10 cellular contexts compared by ENCODE assay signal in the genomic region with DNA sequence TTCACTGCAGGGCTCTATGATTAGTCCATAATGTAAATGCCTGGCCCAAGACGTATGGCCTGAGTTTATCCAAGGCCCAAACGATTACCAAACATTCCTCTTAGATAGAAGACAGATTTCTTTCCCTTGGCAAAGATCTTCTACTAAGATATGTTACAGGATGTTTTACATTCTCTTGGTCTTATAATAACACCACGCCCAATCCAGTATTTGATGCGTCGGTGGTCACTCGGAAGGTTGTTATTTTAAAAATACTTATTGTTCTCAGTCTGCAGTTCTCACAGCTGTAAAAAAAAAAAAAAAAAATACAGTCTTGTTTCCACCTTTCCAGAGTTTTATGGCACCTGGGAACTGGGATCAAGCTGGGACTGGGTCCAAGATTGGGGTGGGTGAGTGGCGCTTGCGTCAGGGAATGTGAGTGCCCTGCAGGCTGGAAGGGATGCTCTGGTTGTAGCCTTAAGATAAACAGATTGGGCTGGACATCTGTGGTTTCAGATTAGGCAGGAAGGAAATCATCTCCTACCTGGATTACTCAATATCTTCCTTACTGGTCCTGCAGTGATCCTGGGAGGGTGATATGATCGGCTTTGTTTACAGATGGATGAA.
DNase-seq lines count a peak whose midpoint lies in the region; ATAC-seq, FAIRE-seq and TF ChIP-seq lines count a peak whose summit lies in the region.
"Had no signal": no experiment of that assay in that cellular context is flagged by ENCODE, and none has a peak within 500 bp of the region (broad histone marks: within the 10 kb centered on the region; RNA-seq: fewer than 3 reads in every experiment).

No MANE protein-coding gene starts in this region.

- H3K4me3 ChIP-seq in WERI-Rb-1 (ENCODE audit: low read depth, low read length), result no peak overlapping the region
- no peak overlapping the region for H3K4me3 ChIP-seq in suprapubic skin

- H3K27ac ChIP-seq in WERI-Rb-1, result no peak overlapping the region
- peak overlapping the region; percentile 89 for H3K27ac ChIP-seq in foreskin keratinocyte
- peak overlapping the region; percentile 67 for H3K27ac ChIP-seq in suprapubic skin

- no peaks in the 10 kb centered on the region for H3K27me3 ChIP-seq in WERI-Rb-1 (ENCODE audit: insufficient read depth, low read depth, severe bottlenecking)
- H3K27me3 ChIP-seq in foreskin keratinocyte, result no peaks in the 10 kb centered on the region
- no peaks in the 10 kb centered on the region for H3K27me3 ChIP-seq in suprapubic skin

- ATAC-seq in foreskin keratinocyte, result peak; percentile 56
- no peak for ATAC-seq in HG03439 (IDR thresholded peaks at IDR 0.05; ENCODE audit: unreplicated experiment)
- no peak for ATAC-seq in GM21576 (IDR thresholded peaks at IDR 0.05; ENCODE audit: unreplicated experiment)

- peak; percentile 89 for DNase-seq in HCEC 1CT
- DNase-seq in WERI-Rb-1, result peak; percentile 52
- peak; percentile 98 to 99 for DNase-seq in foreskin keratinocyte
- no peak for DNase-seq in suprapubic skin (ENCODE audit: low spot score in 2 of 2)
- DNase-seq in activated CD8-positive, alpha-beta memory T cell treated with anti-CD3 and anti-CD28 coated beads for 24 hours, result no peak
- DNase-seq in GM12891 (ENCODE audit: insufficient read length, low spot score), result no peak
- DNase-seq: activated CD4-positive, CD25-positive, alpha-beta regulatory T cell treated with anti-CD3 and anti-CD28 coated beads, Interleukin-2, amount 50 U/mL, for 72 hours; anterior cingulate cortex had no signal

- TF ChIP-seq EP300 in suprapubic skin (IDR thresholded peaks at IDR 0.05), result no peak

- TF ChIP-seq POLR2A in suprapubic skin (IDR thresholded peaks at IDR 0.05) (no peak), GM12891 (IDR thresholded peaks at IDR 0.05; ENCODE audit: low read depth, low read length) (no peak)

- peaks cover 27% of the 10 kb centered on the region for H3K4me1 ChIP-seq in foreskin keratinocyte
- peaks cover 12% of the 10 kb centered on the region for H3K4me1 ChIP-seq in suprapubic skin

- no peaks in the 10 kb centered on the region for H3K36me3 ChIP-seq in WERI-Rb-1
- H3K36me3 ChIP-seq in suprapubic skin, result no peaks in the 10 kb centered on the region

- H3K9me3 ChIP-seq in WERI-Rb-1 (ENCODE audit: severe bottlenecking) (no peaks in the 10 kb centered on the region), suprapubic skin (no peaks in the 10 kb centered on the region)

- FAIRE-seq in GM12891 (lab: Jason Lieb, UNC), result no peak

- no peak for TF ChIP-seq CTCF in WERI-Rb-1 (IDR thresholded peaks at IDR 0.05; ENCODE audit: low read depth, low read length)
- TF ChIP-seq CTCF in foreskin keratinocyte (conservative IDR thresholded peaks at IDR 0.05), result no peak
- no peak for TF ChIP-seq CTCF in suprapubic skin (IDR thresholded peaks at IDR 0.05)

- WGBS in suprapubic skin, result 49% methylated on average over 9 of the region's 9 CpGs

TF ChIP-seq in GM12891, 5 proteins besides CTCF, POLR2A, EP300 and RAD21:
- no peak for TF ChIP-seq TAF1 (IDR thresholded peaks at IDR 0.05; ENCODE audit: low read depth, low read length)
- no peak for TF ChIP-seq POLR2AphosphoS5 (IDR thresholded peaks at IDR 0.05; ENCODE audit: low read depth, low read length)
- no peak for TF ChIP-seq SPI1 (IDR thresholded peaks at IDR 0.05; ENCODE audit: low read depth, low read length)
- no peak for TF ChIP-seq PAX5 (IDR thresholded peaks at IDR 0.05; ENCODE audit: insufficient read depth, low read length, severe bottlenecking)

Comparison
In these comparisons a context has a peak if more than half of its experiments do, and no peak if none do; other contexts are left out.
1. DNase-seq: peak in HCEC 1CT (single experiment), WERI-Rb-1 (single experiment) and foreskin keratinocyte (2 of 2); none in suprapubic skin (0 of 2), activated CD8-positive, alpha-beta memory T cell treated with anti-CD3 and anti-CD28 coated beads for 24 hours (single experiment) and GM12891 (single experiment).